Comparison of ENCODE assay signal across 21 cellular contexts in genomic region chr14:54282849-54283248, GRCh38.
DNase-seq lines count a peak whose midpoint lies in the region; ATAC-seq, FAIRE-seq and TF ChIP-seq lines count a peak whose summit lies in the region.
"Had no signal": no experiment of that assay in that cellular context is flagged by ENCODE, and none has a peak within 500 bp of the region (broad histone marks: within the 10 kb centered on the region; RNA-seq: fewer than 3 reads in every experiment).

No MANE protein-coding gene starts in this region.

- no peaks in the 10 kb centered on the region for H3K9me3 ChIP-seq in upper lobe of right lung
- H3K9me3 ChIP-seq: Caco-2 had no signal

- no peaks in the 10 kb centered on the region for H3K27me3 ChIP-seq in upper lobe of right lung
- H3K27me3 ChIP-seq: BLaER1 treated with 17β-estradiol and CSF1 and Interleukin-3, amounts not matched to agents 10 nM and 100 nM had no signal

- FAIRE-seq in HTR-8/SVneo (lab: Jason Lieb, UNC): peak; percentile 79
- FAIRE-seq: A204.1, D721Med, G401.6, GM12891, GM19239 had no signal

- no peak for TF ChIP-seq CTCF in upper lobe of right lung (IDR thresholded peaks at IDR 0.05)

- DNase-seq in HTR-8/SVneo (ENCODE audit: insufficient read length, low spot score): no peak
- no peak for DNase-seq in upper lobe of right lung
- no peak for DNase-seq in NCI-H2196 treated with DMSO at 0.1 percent for 48 hours (lab: John Stamatoyannopoulos, UW; ENCODE audit: unreplicated experiment)
- no peak for DNase-seq in hippocampal formation (lab: John Stamatoyannopoulos, UW)
- DNase-seq: 8988T; ACHN; AML-193; Caco-2; Calu3; CD4-positive, alpha-beta T cell; CD8-positive, alpha-beta T cell; DMS79 treated with DMSO at 0.1 percent for 48 hours; GF-D8 had no signal

- H3K27ac ChIP-seq in upper lobe of right lung: no peak overlapping the region
- H3K27ac ChIP-seq: BLaER1 treated with 17β-estradiol and CSF1 and Interleukin-3, amounts not matched to agents 10 nM and 100 nM; C4-2B had no signal

- H3K36me3 ChIP-seq in upper lobe of right lung: no peaks in the 10 kb centered on the region
- H3K36me3 ChIP-seq: BLaER1 treated with 17β-estradiol and CSF1 and Interleukin-3, amounts not matched to agents 10 nM and 100 nM had no signal

- ATAC-seq in upper lobe of right lung (peak; percentile 16), HG03097 (IDR thresholded peaks at IDR 0.05; ENCODE audit: low FRiP score, unreplicated experiment) (no peak)
- ATAC-seq: CD8-positive, alpha-beta T cell had no signal

- H3K4me1 ChIP-seq in upper lobe of right lung: no peaks in the 10 kb centered on the region
- H3K4me1 ChIP-seq: Caco-2 had no signal

- H3K4me3 ChIP-seq in upper lobe of right lung: no peak overlapping the region
- H3K4me3 ChIP-seq: BLaER1 treated with 17β-estradiol and CSF1 and Interleukin-3, amounts not matched to agents 10 nM and 100 nM had no signal

- intact Hi-C loops in upper lobe of right lung (cut with DNase I): no loop called here
